8 cellular contexts compared by ENCODE assay signal in genomic region chr15:67542462-67543347, GRCh38. TPM values are rescaled to one million over a fixed set of nuclear protein-coding genes. Genes with fewer than 3 reads are reported as not detected.
DNase-seq lines count a peak whose midpoint lies in the region; ATAC-seq and TF ChIP-seq lines count a peak whose summit lies in the region.

Gene MAP2K5, plus strand, starts transcription at chr15:67542703. Its CDS starts 633 bp downstream, at chr15:67543336.

- H3K4me3 Mint-ChIP-seq in GM23338 = peak within 1 kb of the TSS; percentile 95

- H3K36me3 ChIP-seq in GM23338 (ENCODE audit: insufficient read depth) (no peaks in the 10 kb centered on the region), ascending aorta (no peaks in the 10 kb centered on the region), vagina (peaks cover 0 to 4% of the 10 kb centered on the region in 2 donors)

- H3K4me2 ChIP-seq in GM23338 = peak within 1 kb of the TSS; percentile 97

- peaks cover 7% of the 10 kb centered on the region; the same call in 2 of the 3 replicates for H3K4me1 Mint-ChIP-seq in GM23338

- no peaks in the 10 kb centered on the region for H3K9me3 ChIP-seq in ascending aorta
- H3K9me3 ChIP-seq in vagina = no peaks in the 10 kb centered on the region

- no peak for TF ChIP-seq CTCF in GM23338 (conservative IDR thresholded peaks at IDR 0.05; ENCODE audit: low read depth in 2 of 2)
- no peak for TF ChIP-seq CTCF in ascending aorta (IDR thresholded peaks at IDR 0.05)
- no peak for TF ChIP-seq CTCF in vagina (IDR thresholded peaks at IDR 0.05)

- no peaks in the 10 kb centered on the region for H3K27me3 ChIP-seq in GM23338 (ENCODE audit: insufficient read depth)
- no peaks in the 10 kb centered on the region for H3K27me3 ChIP-seq in ascending aorta
- H3K27me3 ChIP-seq in vagina = no peaks in the 10 kb centered on the region

- peaks cover 3% of the 10 kb centered on the region for H3K4me1 ChIP-seq in GM23338 (ENCODE audit: insufficient read depth)
- peaks cover 0 to 9% of the 10 kb centered on the region in 2 donors for H3K4me1 ChIP-seq in ascending aorta
- peaks cover 29% of the 10 kb centered on the region for H3K4me1 ChIP-seq in vagina

- H3K9me2 ChIP-seq in GM23338 (ENCODE audit: insufficient read depth) = no peaks in the 10 kb centered on the region

- H3K27ac ChIP-seq in GM23338 (ENCODE audit: low read depth) = no peak within 1 kb of the TSS
- peak within 1 kb of the TSS; percentile 81 to 84 for H3K27ac ChIP-seq in ascending aorta
- H3K27ac ChIP-seq in vagina = peak within 1 kb of the TSS; percentile 82

- DNase-seq in COLO668 (lab: John Stamatoyannopoulos, UW; ENCODE audit: unreplicated experiment) (peak; percentile 93), GM23338 (ENCODE audit: low spot score) (peak; percentile 86), NCI-H1105 treated with DMSO at 0.1 percent for 48 hours (lab: John Stamatoyannopoulos, UW) (peak; percentile 87), T-helper 22 cell (ENCODE audit: low read depth) (peak; percentile 73), ascending aorta (ENCODE audit: low spot score in 2 of 2) (peak; percentile 46 to 93), hippocampal formation (lab: John Stamatoyannopoulos, UW) (peak; percentile 78 to 80), retina (peak; percentile 94), vagina (ENCODE audit: extremely low spot score in 2 of 2) (no peak)

- H3K9me3 Mint-ChIP-seq in GM23338 = no peaks in the 10 kb centered on the region

- H3F3A ChIP-seq in GM23338 (replicated peaks; ENCODE audit: low read depth) = no peaks in the 10 kb centered on the region; the same call in 1 of the 2 replicates

- peak; percentile 79 for ATAC-seq in GM23338

- H3K4me3 ChIP-seq in GM23338 = peak within 1 kb of the TSS; percentile 93
- H3K4me3 ChIP-seq in ascending aorta = peak within 1 kb of the TSS; percentile 96
- H3K4me3 ChIP-seq in vagina = peak within 1 kb of the TSS; percentile 78 to 80

- intact Hi-C loops in ascending aorta (cut with DNase I) = loop anchor here (1.0 to 5.0 kb wide), 2 partner anchors 21 to 685 kb away; partner anchors contain the start of genes C15orf61 and CLN6
- intact Hi-C loops in vagina (cut with DNase I) = loop anchor here (5.0 kb wide), 1 partner anchor 295 kb away; no protein-coding TSS in a partner anchor

- H3K36me3 Mint-ChIP-seq in GM23338 (ENCODE audit: low read depth) = peaks cover 2% of the 10 kb centered on the region; the same call in 1 of the 3 replicates

- no peaks in the 10 kb centered on the region for H3K79me2 ChIP-seq in GM23338 (replicated peaks; ENCODE audit: insufficient read depth)

- no peaks in the 10 kb centered on the region for H4K20me1 ChIP-seq in GM23338 (replicated peaks; ENCODE audit: insufficient read depth)

- peak within 1 kb of the TSS; percentile 91 for H3K27ac Mint-ChIP-seq in GM23338

- peaks cover 15% of the 10 kb centered on the region for H3K27me3 Mint-ChIP-seq in GM23338 (ENCODE audit: insufficient read depth, low read depth, poor library complexity)

- TF ChIP-seq POLR2A in vagina (IDR thresholded peaks at IDR 0.05) = peak in 1 of 2 donors; percentile 32

- peak within 1 kb of the TSS; percentile 99 for H2AFZ ChIP-seq in GM23338

TF ChIP-seq in GM23338, 12 proteins besides CTCF, POLR2A, EP300 and RAD21:
- TF ChIP-seq POLR2AphosphoS5 (IDR thresholded peaks at IDR 0.05; ENCODE audit: low read depth) (peak; percentile 68), CREB1 (CRISPR knock-in tag; IDR thresholded peaks at IDR 0.05; ENCODE audit: low read depth) (0 out of 2 replicates have a peak, but pooled peaks have one; percentile 32), NANOG (IDR thresholded peaks at IDR 0.05; ENCODE audit: borderline replicate concordance) (0 out of 2 replicates have a peak, but pooled peaks have one; percentile 12), ETS1 (IDR thresholded peaks at IDR 0.05) (peak; percentile 80), EZH2 (IDR thresholded peaks at IDR 0.05; ENCODE audit: low read depth, unreplicated experiment) (no peak), ZNF114 (CRISPR knock-in tag; IDR thresholded peaks at IDR 0.05) (no peak), EZH2phosphoT487 (IDR thresholded peaks at IDR 0.05; ENCODE audit: unreplicated experiment) (no peak), ZNF462 (CRISPR knock-in tag; IDR thresholded peaks at IDR 0.05) (no peak)

RNA-seq across cellular contexts. Expression of gene MAP2K5, which starts in this region (rescaled TPM):
- 13.6 and 13.9 TPM in 2 replicates for total RNA-seq in GM23338 (2014; rRNA removed; shearing (Covaris generic))
- 5.7 and 6.5 TPM in 2 replicates for polyA plus RNA-seq in GM23338 (2016; fragmentation: Nextera tagmentation; extraction: Ambion mirVana)
- total RNA-seq in ascending aorta (1.1 TPM), vagina (13.5 TPM)

Comparison
In these comparisons a context has a peak if more than half of its experiments do, and no peak if none do; other contexts are left out.
1. DNase-seq: peak in COLO668 (single experiment), GM23338 (single experiment), NCI-H1105 treated with DMSO at 0.1 percent for 48 hours (single experiment), T-helper 22 cell (single experiment), ascending aorta (2 of 2), hippocampal formation (2 of 2) and retina (single experiment); none in vagina (0 of 2).
2. Peak in every context shown above with its lines, with median percentiles within 50 percentile points of each other: H3K4me3 ChIP-seq.